17 cellular contexts compared by ENCODE assay signal in genomic region chr18:75229437-75229836, GRCh38. TPM values are rescaled to one million over a fixed set of nuclear protein-coding genes. Genes with fewer than 3 reads are reported as not detected.
DNase-seq lines count a peak whose midpoint lies in the region; ATAC-seq and TF ChIP-seq lines count a peak whose summit lies in the region.
"Had no signal": no experiment of that assay in that cellular context is flagged by ENCODE, and none has a peak within 500 bp of the region (broad histone marks: within the 10 kb centered on the region; RNA-seq: fewer than 3 reads in every experiment).

No MANE protein-coding gene starts in this region.

- H3K4me3 Mint-ChIP-seq in CD4-positive, alpha-beta T cell: no peak overlapping the region
- H3K4me3 Mint-ChIP-seq in naive thymus-derived CD4-positive, alpha-beta T cell: peak overlapping the region in 5 of 10 donors; percentile 8 to 81 (median 21)
- H3K4me3 Mint-ChIP-seq in stimulated activated effector memory CD8-positive, alpha-beta T cell treated with anti-CD3 and anti-CD28 coated beads, Interleukin-12 subunit alpha, Interleukin-12 subunit beta, amount 100 ng/mL, for 72 hours: peak overlapping the region; percentile 16
- H3K4me3 Mint-ChIP-seq in activated T-cell treated with anti-CD3 and anti-CD28 coated beads, Interleukin-2, amount 50 U/mL, for 24 hours: no peak overlapping the region
- H3K4me3 Mint-ChIP-seq: HFFc6 had no signal

- DNase-seq in CD4-positive, alpha-beta T cell: no peak
- DNase-seq in DND-41: no peak
- no peak for DNase-seq in naive thymus-derived CD4-positive, alpha-beta T cell
- no peak for DNase-seq in stimulated activated effector memory CD8-positive, alpha-beta T cell treated with anti-CD3 and anti-CD28 coated beads, Interleukin-12 subunit alpha, Interleukin-12 subunit beta, amount 100 ng/mL, for 72 hours (ENCODE audit: low spot score in 2 of 2)
- DNase-seq in NCI-H69 (lab: John Stamatoyannopoulos, UW): no peak
- no peak for DNase-seq in activated T-cell treated with anti-CD3 and anti-CD28 coated beads, Interleukin-2, amount 50 U/mL, for 24 hours
- DNase-seq: H7; HFFc6; NCI-H1105; NCI-H2081; NCI-H2171 treated with DMSO at 0.1 percent for 48 hours; NCI-H748 treated with DMSO at 0.1 percent for 48 hours; NK-92 treated with Interleukin-12 subunit alpha and Interleukin-12 subunit beta, amount 100 ng/mL, for 24 hours; Peyer's patch had no signal

- peaks cover 46% of the 10 kb centered on the region for H3K36me3 ChIP-seq in DND-41 (ENCODE audit: insufficient read depth, low read length)
- H3K36me3 ChIP-seq in naive thymus-derived CD4-positive, alpha-beta T cell (ENCODE audit: control insufficient read depth in 2 of 3, insufficient read depth in 3 of 3, low read length in 3 of 3): peaks cover 0 to 3% (median 0%) of the 10 kb centered on the region in 3 experiments
- H3K36me3 ChIP-seq: Peyer's patch had no signal

- peaks cover 49% of the 10 kb centered on the region for H4K20me1 ChIP-seq in DND-41 (ENCODE audit: insufficient read depth, low read length)

- peaks cover 9% of the 10 kb centered on the region for H3K36me3 Mint-ChIP-seq in CD4-positive, alpha-beta T cell (ENCODE audit: low read depth)
- peaks cover 0 to 18% (median 5%) of the 10 kb centered on the region in 5 donors for H3K36me3 Mint-ChIP-seq in naive thymus-derived CD4-positive, alpha-beta T cell
- peaks cover 8% of the 10 kb centered on the region for H3K36me3 Mint-ChIP-seq in stimulated activated effector memory CD8-positive, alpha-beta T cell treated with anti-CD3 and anti-CD28 coated beads, Interleukin-12 subunit alpha, Interleukin-12 subunit beta, amount 100 ng/mL, for 72 hours
- peaks cover 13% of the 10 kb centered on the region for H3K36me3 Mint-ChIP-seq in activated T-cell treated with anti-CD3 and anti-CD28 coated beads, Interleukin-2, amount 50 U/mL, for 24 hours (ENCODE audit: low read depth)

- ATAC-seq in CD4-positive, alpha-beta T cell (ENCODE audit: poor library complexity): no peak
- ATAC-seq in DND-41 (ENCODE audit: insufficient read depth, low read depth) (no peak), HG03135 (IDR thresholded peaks at IDR 0.05; ENCODE audit: unreplicated experiment) (no peak)
- ATAC-seq in naive thymus-derived CD4-positive, alpha-beta T cell: peak; percentile 34
- peak; percentile 39 for ATAC-seq in stimulated activated effector memory CD8-positive, alpha-beta T cell treated with anti-CD3 and anti-CD28 coated beads, Interleukin-12 subunit alpha, Interleukin-12 subunit beta, amount 100 ng/mL, for 72 hours
- ATAC-seq: HepG2 had no signal

- no peak overlapping the region for H3K4me3 ChIP-seq in DND-41 (ENCODE audit: low read depth in 1 of 2, low read length in 2 of 2)
- no peak overlapping the region for H3K4me3 ChIP-seq in naive thymus-derived CD4-positive, alpha-beta T cell (ENCODE audit: low read length)
- H3K4me3 ChIP-seq: BLaER1, Peyer's patch had no signal

- H3K27me3 ChIP-seq in CD4-positive, alpha-beta T cell (ENCODE audit: control insufficient read depth, insufficient read depth, low read length): no peaks in the 10 kb centered on the region
- no peaks in the 10 kb centered on the region for H3K27me3 ChIP-seq in DND-41 (ENCODE audit: insufficient read depth, low read length, poor library complexity)
- H3K27me3 ChIP-seq in naive thymus-derived CD4-positive, alpha-beta T cell (ENCODE audit: control insufficient read depth in 2 of 2, insufficient read depth in 2 of 2, low read length in 2 of 2): no peaks in the 10 kb centered on the region
- H3K27me3 ChIP-seq: BLaER1, Peyer's patch had no signal

- TF ChIP-seq CTCF in CD4-positive, alpha-beta T cell (IDR thresholded peaks at IDR 0.05): no peak
- TF ChIP-seq CTCF in DND-41 (IDR thresholded peaks at IDR 0.05; ENCODE audit: borderline replicate concordance, extremely low read depth, low read length, poor library complexity, severe bottlenecking): no peak

- no peaks in the 10 kb centered on the region for H3K4me1 ChIP-seq in DND-41 (ENCODE audit: insufficient read depth, low read length)
- H3K4me1 ChIP-seq in naive thymus-derived CD4-positive, alpha-beta T cell (ENCODE audit: control insufficient read depth in 2 of 2, insufficient read depth in 2 of 2, low read length in 2 of 2): peaks cover 0 to 16% of the 10 kb centered on the region in 2 donors

- H3K79me2 ChIP-seq in DND-41 (ENCODE audit: insufficient read depth, low read length): peaks cover 98% of the 10 kb centered on the region

- H2AFZ ChIP-seq in DND-41 (ENCODE audit: low read depth, low read length): no peak overlapping the region

- intact Hi-C loops in CD4-positive, alpha-beta T cell (cut with DNase I, micrococcal nuclease): no loop called here
- intact Hi-C loops in naive thymus-derived CD4-positive, alpha-beta T cell (cut with micrococcal nuclease): no loop called here

- CTCF ChIA-PET in CD4-positive, alpha-beta T cell (lab: Charles Lee): no interaction called here
- CTCF ChIA-PET in naive thymus-derived CD4-positive, alpha-beta T cell (lab: Charles Lee): interaction anchor here (2.4 kb wide), 1 partner anchor 15 kb away, joined by 9 read pairs; no protein-coding TSS in a partner anchor

- no peaks in the 10 kb centered on the region for H3K9me3 Mint-ChIP-seq in CD4-positive, alpha-beta T cell
- no peaks in the 10 kb centered on the region for H3K9me3 Mint-ChIP-seq in naive thymus-derived CD4-positive, alpha-beta T cell
- no peaks in the 10 kb centered on the region for H3K9me3 Mint-ChIP-seq in stimulated activated effector memory CD8-positive, alpha-beta T cell treated with anti-CD3 and anti-CD28 coated beads, Interleukin-12 subunit alpha, Interleukin-12 subunit beta, amount 100 ng/mL, for 72 hours
- no peaks in the 10 kb centered on the region for H3K9me3 Mint-ChIP-seq in activated T-cell treated with anti-CD3 and anti-CD28 coated beads, Interleukin-2, amount 50 U/mL, for 24 hours
- H3K9me3 Mint-ChIP-seq: HFFc6 had no signal

- H3K27me3 Mint-ChIP-seq in CD4-positive, alpha-beta T cell: no peaks in the 10 kb centered on the region
- no peaks in the 10 kb centered on the region for H3K27me3 Mint-ChIP-seq in naive thymus-derived CD4-positive, alpha-beta T cell
- no peaks in the 10 kb centered on the region for H3K27me3 Mint-ChIP-seq in activated T-cell treated with anti-CD3 and anti-CD28 coated beads, Interleukin-2, amount 50 U/mL, for 24 hours

- peak overlapping the region; percentile 47 for H3K27ac Mint-ChIP-seq in CD4-positive, alpha-beta T cell
- H3K27ac Mint-ChIP-seq in naive thymus-derived CD4-positive, alpha-beta T cell: peak overlapping the region in 6 of 9 donors; percentile 29 to 65 (median 58)
- no peak overlapping the region for H3K27ac Mint-ChIP-seq in stimulated activated effector memory CD8-positive, alpha-beta T cell treated with anti-CD3 and anti-CD28 coated beads, Interleukin-12 subunit alpha, Interleukin-12 subunit beta, amount 100 ng/mL, for 72 hours
- H3K27ac Mint-ChIP-seq in activated T-cell treated with anti-CD3 and anti-CD28 coated beads, Interleukin-2, amount 50 U/mL, for 24 hours: no peak overlapping the region

- no peak overlapping the region for H3K9ac ChIP-seq in DND-41 (ENCODE audit: low read depth, low read length)
- H3K9ac ChIP-seq: BLaER1 had no signal

- POLR2A ChIA-PET in CD4-positive, alpha-beta T cell (lab: Charles Lee): interaction anchor here (1.2 to 3.7 kb wide), 2 partner anchors 13 to 19 kb away, joined by 6 to 12 read pairs; partner anchors contain the start of gene TSHZ1
- POLR2A ChIA-PET in naive thymus-derived CD4-positive, alpha-beta T cell (lab: Charles Lee): interaction anchor here (0.6 to 2.3 kb wide), 5 partner anchors 11 to 177 kb away, joined by 3 to 13 read pairs (median 4); partner anchors contain the start of genes PTGR3 and TSHZ1

- H3K9me3 ChIP-seq in CD4-positive, alpha-beta T cell (ENCODE audit: control insufficient read depth, low read length): no peaks in the 10 kb centered on the region
- no peaks in the 10 kb centered on the region for H3K9me3 ChIP-seq in DND-41 (ENCODE audit: insufficient read depth, low read length, severe bottlenecking)
- no peaks in the 10 kb centered on the region for H3K9me3 ChIP-seq in naive thymus-derived CD4-positive, alpha-beta T cell (ENCODE audit: control insufficient read depth in 2 of 3, low read length in 3 of 3)
- H3K9me3 ChIP-seq: Peyer's patch had no signal

- H3K27ac ChIP-seq in CD4-positive, alpha-beta T cell (ENCODE audit: low read depth, low read length): no peak overlapping the region
- 0 out of 2 replicates have a peak overlapping the region, but pooled peaks have one; percentile 30 for H3K27ac ChIP-seq in DND-41 (ENCODE audit: low read length)
- no peak overlapping the region for H3K27ac ChIP-seq in naive thymus-derived CD4-positive, alpha-beta T cell (ENCODE audit: low read depth, low read length)
- H3K27ac ChIP-seq: BLaER1, Peyer's patch had no signal

- no peak overlapping the region for H3K4me2 ChIP-seq in DND-41 (ENCODE audit: insufficient read depth, low read length)
- H3K4me2 ChIP-seq: BLaER1 had no signal

- peaks cover 70% of the 10 kb centered on the region for H3K4me1 Mint-ChIP-seq in CD4-positive, alpha-beta T cell (ENCODE audit: low read depth)
- peaks cover 18 to 89% (median 72%) of the 10 kb centered on the region in 7 donors for H3K4me1 Mint-ChIP-seq in naive thymus-derived CD4-positive, alpha-beta T cell
- peaks cover 46% of the 10 kb centered on the region for H3K4me1 Mint-ChIP-seq in stimulated activated effector memory CD8-positive, alpha-beta T cell treated with anti-CD3 and anti-CD28 coated beads, Interleukin-12 subunit alpha, Interleukin-12 subunit beta, amount 100 ng/mL, for 72 hours
- H3K4me1 Mint-ChIP-seq in activated T-cell treated with anti-CD3 and anti-CD28 coated beads, Interleukin-2, amount 50 U/mL, for 24 hours (ENCODE audit: low read depth): peaks cover 60% of the 10 kb centered on the region

RNA-seq across cellular contexts. Expression of gene TSHZ1, which starts 18.8 kb away (rescaled TPM):
- 10 to 100 TPM; 19.9 to 21.5 TPM for total RNA-seq in CD4-positive, alpha-beta T cell
- total RNA-seq in naive thymus-derived CD4-positive, alpha-beta T cell: 10 to 100 TPM; 17.9 to 33.5 (median 25.7) TPM
- polyA plus RNA-seq in naive thymus-derived CD4-positive, alpha-beta T cell: 1 to 10 TPM; 4.5 to 6.6 TPM

RNA-seq across cellular contexts. Expression of gene PTGR3, which starts 20.5 kb away (rescaled TPM):
- 10 to 100 TPM; 14.1 to 14.3 TPM for total RNA-seq in CD4-positive, alpha-beta T cell
- 10 to 100 TPM; 25.1 to 59.1 (median 31.7) TPM for total RNA-seq in naive thymus-derived CD4-positive, alpha-beta T cell
- polyA plus RNA-seq in naive thymus-derived CD4-positive, alpha-beta T cell: 10 to 100 TPM; 17.0 to 25.5 TPM

Comparison
In these comparisons a context has a peak if more than half of its experiments do, and no peak if none do; other contexts are left out.
1. ATAC-seq: peak in naive thymus-derived CD4-positive, alpha-beta T cell (single experiment) and stimulated activated effector memory CD8-positive, alpha-beta T cell treated with anti-CD3 and anti-CD28 coated beads, Interleukin-12 subunit alpha, Interleukin-12 subunit beta, amount 100 ng/mL, for 72 hours (single experiment); none in CD4-positive, alpha-beta T cell (single experiment), DND-41 (single experiment) and HG03135 (single experiment).
2. H3K27ac Mint-ChIP-seq: peak in CD4-positive, alpha-beta T cell (single experiment) and naive thymus-derived CD4-positive, alpha-beta T cell (6 of 9); none in stimulated activated effector memory CD8-positive, alpha-beta T cell treated with anti-CD3 and anti-CD28 coated beads, Interleukin-12 subunit alpha, Interleukin-12 subunit beta, amount 100 ng/mL, for 72 hours (single experiment) and activated T-cell treated with anti-CD3 and anti-CD28 coated beads, Interleukin-2, amount 50 U/mL, for 24 hours (single experiment).